10 cellular contexts compared by ENCODE assay signal in the genomic region with DNA sequence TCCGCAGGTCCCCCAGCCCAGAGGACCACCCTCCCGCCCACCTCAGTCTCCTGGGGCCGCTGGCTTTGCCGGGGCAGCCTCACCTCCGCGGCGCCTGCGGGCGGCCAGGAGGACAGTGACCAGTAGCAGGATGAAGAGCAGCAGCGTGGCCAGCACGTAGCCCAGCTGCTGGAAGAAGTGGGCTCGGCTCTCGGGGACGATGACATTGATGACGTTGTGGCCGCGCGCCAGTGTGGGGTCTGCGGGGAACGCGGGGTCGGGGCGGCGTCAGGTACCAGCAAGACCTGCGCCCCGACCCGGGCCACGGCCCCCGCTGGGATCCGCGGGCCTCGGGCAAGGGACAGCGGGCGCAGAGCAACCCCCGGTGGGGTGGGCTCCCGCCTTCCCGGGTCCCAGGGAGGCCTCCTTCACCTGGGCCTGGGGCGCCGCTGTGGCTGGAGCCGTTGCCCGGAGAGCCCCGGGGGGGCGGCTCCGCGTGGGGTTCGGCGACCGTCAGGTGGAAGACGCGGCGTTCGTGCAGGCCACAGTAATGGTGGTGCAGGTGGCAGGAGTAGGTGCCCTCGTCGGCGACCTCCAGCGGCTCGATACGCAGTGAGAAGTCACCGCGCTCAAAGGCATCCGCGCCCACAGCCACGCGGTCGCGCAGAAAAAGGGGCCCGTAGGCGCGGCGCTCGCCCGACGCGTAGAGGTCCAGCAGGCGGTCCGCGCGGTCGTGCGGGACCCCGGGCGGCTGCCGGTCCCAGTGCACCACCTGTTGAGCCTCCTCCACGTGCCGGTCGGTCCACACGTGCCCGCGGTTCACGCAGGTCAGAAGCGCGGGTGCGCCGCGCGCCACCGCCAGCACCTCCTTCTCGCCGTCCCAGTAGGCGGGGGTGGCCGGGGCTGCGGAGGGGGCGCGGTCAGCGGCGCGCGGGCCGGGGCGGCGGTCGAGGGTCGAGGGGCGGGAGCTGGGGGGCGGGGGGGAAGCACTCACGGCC. TPM values are rescaled to one million over a fixed set of nuclear protein-coding genes. Genes with fewer than 3 reads are reported as not detected.
DNase-seq lines count a peak whose midpoint lies in the region; ATAC-seq lines count a peak whose summit lies in the region.
"Had no signal": no experiment of that assay in that cellular context is flagged by ENCODE, and none has a peak within 500 bp of the region (broad histone marks: within the 10 kb centered on the region; RNA-seq: fewer than 3 reads in every experiment).

No MANE protein-coding gene starts in this region.

- H2AFZ ChIP-seq in ACC112 (ENCODE audit: low read length, unreplicated experiment) (no peak overlapping the region), GM23248 (no peak overlapping the region)

- H3K4me1 Mint-ChIP-seq in central memory CD8-positive, alpha-beta T cell: peaks cover 12% of the 10 kb centered on the region
- peaks cover 19 to 44% (median 36%) of the 10 kb centered on the region in 4 donors for H3K4me1 Mint-ChIP-seq in naive thymus-derived CD8-positive, alpha-beta T cell

- H3K36me3 ChIP-seq in ACC112 (ENCODE audit: insufficient read depth, low read length) (no peaks in the 10 kb centered on the region), GM23248 (ENCODE audit: low read depth) (peaks cover 6% of the 10 kb centered on the region; the same call in 1 of the 2 replicates)
- H3K36me3 ChIP-seq: prostate gland had no signal

- H4K20me1 ChIP-seq in GM23248 (ENCODE audit: insufficient read depth): no peaks in the 10 kb centered on the region; the same call in 1 of the 2 replicates

- H3K4me2 ChIP-seq in GM23248 (ENCODE audit: unreplicated experiment): no peak overlapping the region

- in situ Hi-C loops in GM23248 (cut with MboI): no loop called here

- no peak overlapping the region for H3K27ac Mint-ChIP-seq in central memory CD8-positive, alpha-beta T cell (ENCODE audit: low read depth)
- H3K27ac Mint-ChIP-seq in naive thymus-derived CD8-positive, alpha-beta T cell: peak overlapping the region in 3 of 10 donors; percentile 37 to 75 (median 72)
- H3K27ac Mint-ChIP-seq: activated CD8-positive, alpha-beta T cell treated with anti-CD3 and anti-CD28 coated beads, Interleukin-2, amount 10 ng/mL, durations not matched to agents 7 days and 5 days had no signal

- peaks cover 2% of the 10 kb centered on the region for H3K36me3 Mint-ChIP-seq in central memory CD8-positive, alpha-beta T cell (ENCODE audit: insufficient read depth)
- no peaks in the 10 kb centered on the region for H3K36me3 Mint-ChIP-seq in naive thymus-derived CD8-positive, alpha-beta T cell

- H3K9ac ChIP-seq in GM23248: peak overlapping the region; percentile 96

- 80 to 82% methylated on average over 77 to 110 of the region's 116 CpGs for WGBS in GM23248 (ENCODE audit: low coverage in 1 of 2, low lambda C conversion rate in 2 of 2, missing lambda C conversion rate in 2 of 2), 2 experiments

- H3K4me3 Mint-ChIP-seq in central memory CD8-positive, alpha-beta T cell: no peak overlapping the region
- peak overlapping the region; percentile 49 to 83 (median 67) for H3K4me3 Mint-ChIP-seq in naive thymus-derived CD8-positive, alpha-beta T cell
- H3K4me3 Mint-ChIP-seq: activated CD8-positive, alpha-beta T cell treated with anti-CD3 and anti-CD28 coated beads, Interleukin-2, amount 10 ng/mL, durations not matched to agents 7 days and 5 days had no signal

- H3K9me3 ChIP-seq in GM23248 (ENCODE audit: low read depth): no peaks in the 10 kb centered on the region
- H3K9me3 ChIP-seq: prostate gland had no signal

- DNase-seq in GM23248: no peak
- no peak for DNase-seq in central memory CD8-positive, alpha-beta T cell (ENCODE audit: low spot score in 2 of 2)
- DNase-seq in naive thymus-derived CD8-positive, alpha-beta T cell: peak in 2 of 10 donors; percentile 47
- DNase-seq in effector CD8-positive, alpha-beta T cell (lab: John Stamatoyannopoulos, UW): no peak
- DNase-seq: activated CD8-positive, alpha-beta T cell treated with anti-CD3 and anti-CD28 coated beads, Interleukin-2, amount 10 ng/mL, durations not matched to agents 7 days and 5 days had no signal

- H3K27me3 Mint-ChIP-seq in central memory CD8-positive, alpha-beta T cell: peaks cover 41% of the 10 kb centered on the region
- peaks cover 0 to 13% (median 0%) of the 10 kb centered on the region in 5 donors for H3K27me3 Mint-ChIP-seq in naive thymus-derived CD8-positive, alpha-beta T cell

- POLR2A ChIA-PET in naive thymus-derived CD8-positive, alpha-beta T cell (lab: Charles Lee): interaction anchor here (1.0 to 7.4 kb wide), 4 partner anchors 11 to 53 kb away, joined by 3 to 105 read pairs (median 6); partner anchors contain the start of gene AURKAIP1

- H3K79me2 ChIP-seq in ACC112 (ENCODE audit: control insufficient read depth, insufficient read depth, low read length, unreplicated experiment): peaks cover 31% of the 10 kb centered on the region
- H3K79me2 ChIP-seq in GM23248 (ENCODE audit: insufficient read depth): peaks cover 69% of the 10 kb centered on the region

- H3F3A ChIP-seq in GM23248 (ENCODE audit: insufficient read depth): peaks cover 36% of the 10 kb centered on the region

- no peaks in the 10 kb centered on the region for H3K9me2 ChIP-seq in GM23248 (ENCODE audit: insufficient read depth)

- peak; percentile 37 for ATAC-seq in central memory CD8-positive, alpha-beta T cell (replicated peaks; ENCODE audit: extremely low read depth, poor library complexity, severe bottlenecking)
- ATAC-seq in naive thymus-derived CD8-positive, alpha-beta T cell: peak; percentile 36
- no peak for ATAC-seq in HG02571 (IDR thresholded peaks at IDR 0.05; ENCODE audit: unreplicated experiment)
- no peak for ATAC-seq in GM18861 (IDR thresholded peaks at IDR 0.05; ENCODE audit: unreplicated experiment)
- ATAC-seq in GM21367 (IDR thresholded peaks at IDR 0.05; ENCODE audit: unreplicated experiment): no peak

- H3K9me3 Mint-ChIP-seq in central memory CD8-positive, alpha-beta T cell: no peaks in the 10 kb centered on the region
- no peaks in the 10 kb centered on the region for H3K9me3 Mint-ChIP-seq in naive thymus-derived CD8-positive, alpha-beta T cell

- H3K4me1 ChIP-seq in ACC112 (ENCODE audit: control insufficient read depth, insufficient read depth, low read length, unreplicated experiment): peaks cover 28% of the 10 kb centered on the region
- peaks cover 24% of the 10 kb centered on the region for H3K4me1 ChIP-seq in GM23248 (ENCODE audit: insufficient read depth)
- H3K4me1 ChIP-seq: prostate gland had no signal

- H3K27me3 ChIP-seq in ACC112 (ENCODE audit: insufficient read depth, low read length) (no peaks in the 10 kb centered on the region), GM23248 (replicated peaks; ENCODE audit: insufficient read depth) (no peaks in the 10 kb centered on the region)

- H3K4me3 ChIP-seq in ACC112 (ENCODE audit: low read depth, low read length) (0 out of 2 replicates have a peak overlapping the region, but pooled peaks have one; percentile 90), GM23248 (peak overlapping the region; percentile 94; the same call in 1 of the 2 replicates)

- H3K27ac ChIP-seq in ACC112 (ENCODE audit: low read depth, low read length) (no peak overlapping the region), GM23248 (0 out of 2 replicates have a peak overlapping the region, but pooled peaks have one; percentile 15)
- H3K27ac ChIP-seq: prostate gland had no signal

RNA-seq across cellular contexts. Expression of gene MXRA8, which starts 3.8 kb away (rescaled TPM):
- 1,040 and 1,228 TPM in 2 replicates for total RNA-seq in GM23248 (2014; rRNA removed; shearing (Covaris generic))
- polyA plus RNA-seq in GM23248 (2016; fragmentation: Nextera tagmentation; extraction: Ambion mirVana): 584 and 609 TPM in 2 replicates
- total RNA-seq in naive thymus-derived CD8-positive, alpha-beta T cell: 1 to 10 TPM; 7.4 to 7.7 TPM
- polyA plus RNA-seq in naive thymus-derived CD8-positive, alpha-beta T cell: 10 to 100 TPM in 2 of 3 donors, 1 to 10 TPM in 1; 7.4 to 22.0 (median 19.7) TPM
- total RNA-seq: activated CD8-positive, alpha-beta T cell treated with anti-CD3 and anti-CD28 coated beads, Interleukin-2, amount 10 ng/mL, durations not matched to agents 7 days and 5 days had no signal

RNA-seq across cellular contexts. Expression of gene DVL1, which starts 5.3 kb away (rescaled TPM):
- total RNA-seq in GM23248 (2014; rRNA removed; shearing (Covaris generic)): 113 and 119 TPM in 2 replicates
- polyA plus RNA-seq in GM23248 (2016; fragmentation: Nextera tagmentation; extraction: Ambion mirVana): 8.6 and 9.9 TPM in 2 replicates
- total RNA-seq in naive thymus-derived CD8-positive, alpha-beta T cell: 10 to 100 TPM; 41.9 to 53.3 TPM
- polyA plus RNA-seq in naive thymus-derived CD8-positive, alpha-beta T cell: 1 to 10 TPM in 2 of 3 donors, under 1 TPM in 1; 0.99 to 2.0 (median 1.4) TPM

RNA-seq across cellular contexts. Expression of gene AURKAIP1, which starts 20.4 kb away (rescaled TPM):
- total RNA-seq in GM23248 (2014; rRNA removed; shearing (Covaris generic)): 118 and 120 TPM in 2 replicates
- 216 and 218 TPM in 2 replicates for polyA plus RNA-seq in GM23248 (2016; fragmentation: Nextera tagmentation; extraction: Ambion mirVana)
- total RNA-seq in naive thymus-derived CD8-positive, alpha-beta T cell: 10 to 100 TPM; 68.0 to 70.3 TPM
- 100 to 1,000 TPM; 146 to 169 (median 168) TPM for polyA plus RNA-seq in naive thymus-derived CD8-positive, alpha-beta T cell

RNA-seq across cellular contexts. Expression of gene TAS1R3, which starts 23.5 kb away (rescaled TPM):
- 0.54 TPM in 1 of 2 replicates, not detected in the other for total RNA-seq in GM23248 (2014; rRNA removed; shearing (Covaris generic))
- 0.24 TPM in 1 of 2 replicates, not detected in the other for polyA plus RNA-seq in GM23248 (2016; fragmentation: Nextera tagmentation; extraction: Ambion mirVana)
- total RNA-seq in naive thymus-derived CD8-positive, alpha-beta T cell: 1 to 10 TPM; 2.7 to 3.0 TPM
- under 1 TPM in 1 of 3 donors, not detected in 2; 0.10 TPM for polyA plus RNA-seq in naive thymus-derived CD8-positive, alpha-beta T cell

RNA-seq across cellular contexts. Expression of gene CPTP, which starts 30.0 kb away (rescaled TPM):
- total RNA-seq in GM23248 (2014; rRNA removed; shearing (Covaris generic)): 30.5 and 39.0 TPM in 2 replicates
- 28.0 and 33.2 TPM in 2 replicates for polyA plus RNA-seq in GM23248 (2016; fragmentation: Nextera tagmentation; extraction: Ambion mirVana)
- 10 to 100 TPM; 25.5 to 25.9 TPM for total RNA-seq in naive thymus-derived CD8-positive, alpha-beta T cell
- 10 to 100 TPM in 2 of 3 donors, 1 to 10 TPM in 1; 9.3 to 19.9 (median 11.6) TPM for polyA plus RNA-seq in naive thymus-derived CD8-positive, alpha-beta T cell

Comparison
In these comparisons a context has a peak if more than half of its experiments do, and no peak if none do; other contexts are left out.
1. ATAC-seq: peak in central memory CD8-positive, alpha-beta T cell (single experiment) and naive thymus-derived CD8-positive, alpha-beta T cell (2 of 2); none in HG02571 (single experiment), GM18861 (single experiment) and GM21367 (single experiment).
2. RNA of gene MXRA8, which starts 3.8 kb away (total RNA-seq): 1,040 to 1,228 TPM in GM23248; 7.4 to 7.7 TPM in naive thymus-derived CD8-positive, alpha-beta T cell; every median in the first group is over 100 times any median in the second.